ENCODE assay signal across 2 cellular contexts in the genomic region with DNA sequence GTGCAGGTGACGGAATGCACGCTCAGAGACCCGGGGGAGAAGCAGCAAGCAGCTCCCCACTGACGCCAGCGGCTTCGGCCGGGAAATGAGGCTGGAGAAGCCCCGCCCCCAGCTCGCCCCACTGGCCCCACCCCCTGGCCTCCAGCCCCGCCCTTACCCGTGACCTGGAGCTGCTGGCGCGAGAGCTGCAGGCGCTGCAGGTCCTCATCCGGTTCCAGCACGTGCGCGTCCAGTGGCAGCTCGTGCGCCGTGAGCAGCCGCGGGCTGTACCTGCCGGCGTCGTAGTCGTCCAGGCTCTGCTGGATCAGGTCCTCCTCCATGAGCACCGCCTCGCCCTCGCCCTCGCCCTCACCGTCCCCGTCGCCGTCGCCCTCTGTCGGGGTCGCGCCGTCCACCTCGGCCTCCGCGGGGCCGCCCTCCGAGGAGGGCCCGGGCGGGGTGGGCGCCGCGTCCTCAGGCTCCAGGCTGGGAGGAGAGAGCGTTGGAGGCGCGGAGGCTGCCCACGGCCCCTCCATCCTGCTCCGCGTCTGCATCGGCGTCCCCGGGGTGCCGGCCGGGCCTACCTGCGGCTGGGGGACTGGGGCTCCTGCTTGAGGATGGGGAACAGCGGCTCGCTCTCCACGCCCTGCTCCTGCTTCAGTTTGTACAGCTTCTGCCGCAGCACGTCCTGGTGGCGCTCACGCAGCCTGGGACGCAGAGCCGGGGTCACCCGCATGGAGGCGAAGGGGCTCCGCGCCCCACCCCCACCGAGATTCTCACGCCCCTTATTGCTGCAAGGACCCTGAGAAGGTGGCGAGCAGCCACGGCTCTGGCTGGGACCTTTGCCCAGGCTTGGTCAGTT.
TF ChIP-seq lines count a peak whose summit lies in the region.

No MANE protein-coding gene starts in this region.

TF ChIP-seq in GM23338, 12 proteins besides CTCF, POLR2A, EP300 and RAD21 (continues in another document):
- TF ChIP-seq POLR2AphosphoS5 (IDR thresholded peaks at IDR 0.05; ENCODE audit: low read depth): no peak
- no peak for TF ChIP-seq ZNF462 (CRISPR knock-in tag; IDR thresholded peaks at IDR 0.05)
- no peak for TF ChIP-seq NANOG (IDR thresholded peaks at IDR 0.05; ENCODE audit: borderline replicate concordance)
- TF ChIP-seq ZNF331 (CRISPR knock-in tag; IDR thresholded peaks at IDR 0.05; ENCODE audit: low read depth): no peak
- TF ChIP-seq, protein P1, sequence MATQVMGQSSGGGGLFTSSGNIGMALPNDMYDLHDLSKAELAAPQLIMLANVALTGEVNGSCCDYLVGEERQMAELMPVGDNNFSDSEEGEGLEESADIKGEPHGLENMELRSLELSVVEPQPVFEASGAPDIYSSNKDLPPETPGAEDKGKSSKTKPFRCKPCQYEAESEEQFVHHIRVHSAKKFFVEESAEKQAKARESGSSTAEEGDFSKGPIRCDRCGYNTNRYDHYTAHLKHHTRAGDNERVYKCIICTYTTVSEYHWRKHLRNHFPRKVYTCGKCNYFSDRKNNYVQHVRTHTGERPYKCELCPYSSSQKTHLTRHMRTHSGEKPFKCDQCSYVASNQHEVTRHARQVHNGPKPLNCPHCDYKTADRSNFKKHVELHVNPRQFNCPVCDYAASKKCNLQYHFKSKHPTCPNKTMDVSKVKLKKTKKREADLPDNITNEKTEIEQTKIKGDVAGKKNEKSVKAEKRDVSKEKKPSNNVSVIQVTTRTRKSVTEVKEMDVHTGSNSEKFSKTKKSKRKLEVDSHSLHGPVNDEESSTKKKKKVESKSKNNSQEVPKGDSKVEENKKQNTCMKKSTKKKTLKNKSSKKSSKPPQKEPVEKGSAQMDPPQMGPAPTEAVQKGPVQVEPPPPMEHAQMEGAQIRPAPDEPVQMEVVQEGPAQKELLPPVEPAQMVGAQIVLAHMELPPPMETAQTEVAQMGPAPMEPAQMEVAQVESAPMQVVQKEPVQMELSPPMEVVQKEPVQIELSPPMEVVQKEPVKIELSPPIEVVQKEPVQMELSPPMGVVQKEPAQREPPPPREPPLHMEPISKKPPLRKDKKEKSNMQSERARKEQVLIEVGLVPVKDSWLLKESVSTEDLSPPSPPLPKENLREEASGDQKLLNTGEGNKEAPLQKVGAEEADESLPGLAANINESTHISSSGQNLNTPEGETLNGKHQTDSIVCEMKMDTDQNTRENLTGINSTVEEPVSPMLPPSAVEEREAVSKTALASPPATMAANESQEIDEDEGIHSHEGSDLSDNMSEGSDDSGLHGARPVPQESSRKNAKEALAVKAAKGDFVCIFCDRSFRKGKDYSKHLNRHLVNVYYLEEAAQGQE (IDR thresholded peaks at IDR 0.05; ENCODE audit: unreplicated experiment): no peak
- no peak for TF ChIP-seq STAT1 (IDR thresholded peaks at IDR 0.05; ENCODE audit: unreplicated experiment)
- no peak for TF ChIP-seq JUNB (IDR thresholded peaks at IDR 0.05; ENCODE audit: unreplicated experiment)

TF ChIP-seq in H1, 55 proteins besides CTCF, POLR2A, EP300 and RAD21:
- TF ChIP-seq, protein P2, sequence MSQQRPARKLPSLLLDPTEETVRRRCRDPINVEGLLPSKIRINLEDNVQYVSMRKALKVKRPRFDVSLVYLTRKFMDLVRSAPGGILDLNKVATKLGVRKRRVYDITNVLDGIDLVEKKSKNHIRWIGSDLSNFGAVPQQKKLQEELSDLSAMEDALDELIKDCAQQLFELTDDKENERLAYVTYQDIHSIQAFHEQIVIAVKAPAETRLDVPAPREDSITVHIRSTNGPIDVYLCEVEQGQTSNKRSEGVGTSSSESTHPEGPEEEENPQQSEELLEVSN (IDR thresholded peaks at IDR 0.05): peak; percentile 76
- TF ChIP-seq MAX (IDR thresholded peaks at IDR 0.05) (peak; percentile 92), JUN (IDR thresholded peaks at IDR 0.05; ENCODE audit: low read depth, low read length) (no peak)
TF ChIP-seq in H1: peak in this region for 2.
